In the genomic region with DNA sequence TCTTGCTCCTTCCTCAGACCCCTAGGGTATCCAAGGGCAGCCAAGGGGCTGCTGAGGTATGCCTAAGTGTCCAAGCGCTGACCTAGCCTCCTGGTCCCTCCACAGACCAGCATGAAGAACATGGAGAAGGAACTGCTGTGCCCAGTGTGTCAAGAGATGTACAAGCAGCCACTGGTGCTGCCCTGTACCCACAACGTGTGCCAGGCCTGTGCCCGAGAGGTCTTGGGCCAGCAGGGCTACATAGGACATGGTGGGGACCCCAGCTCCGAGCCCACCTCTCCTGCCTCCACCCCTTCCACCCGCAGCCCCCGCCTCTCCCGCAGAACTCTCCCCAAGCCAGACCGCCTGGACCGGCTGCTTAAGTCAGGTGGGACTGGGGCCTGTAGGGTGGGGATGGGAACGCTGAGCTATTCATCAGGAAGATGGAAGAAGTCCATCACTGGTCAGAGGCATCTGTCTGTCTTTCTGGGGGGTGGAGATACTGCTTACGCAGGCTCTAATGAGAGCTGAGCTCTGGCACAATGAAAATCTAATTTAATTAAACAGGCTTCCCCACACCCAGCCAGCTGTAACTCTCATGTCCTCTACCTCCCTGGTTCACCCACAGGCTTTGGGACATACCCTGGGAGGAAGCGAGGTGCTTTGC, we compare ENCODE assay signal across 8 cellular contexts. TPM values are rescaled to one million over a fixed set of nuclear protein-coding genes. Genes with fewer than 3 reads are reported as not detected.
DNase-seq lines count a peak whose midpoint lies in the region; ATAC-seq and TF ChIP-seq lines count a peak whose summit lies in the region.

No MANE protein-coding gene starts in this region.

- TF ChIP-seq CTCF in vagina (IDR thresholded peaks at IDR 0.05), result no peak

- H3K4me1 Mint-ChIP-seq in activated T-cell treated with anti-CD3 and anti-CD28 coated beads, Interleukin-2, amount 50 U/mL, for 4 hours (ENCODE audit: low read depth), result peaks cover 43% of the 10 kb centered on the region

- H3K9me3 Mint-ChIP-seq in activated T-cell treated with anti-CD3 and anti-CD28 coated beads, Interleukin-2, amount 50 U/mL, for 4 hours, result no peaks in the 10 kb centered on the region

- peaks cover 38% of the 10 kb centered on the region for H3K4me1 ChIP-seq in vagina

- no peak for TF ChIP-seq POLR2A in vagina (IDR thresholded peaks at IDR 0.05)

- ATAC-seq in Right ventricle myocardium superior (ENCODE audit: poor library complexity) (no peak), GM21390 (IDR thresholded peaks at IDR 0.05; ENCODE audit: unreplicated experiment) (no peak)
- no peak for ATAC-seq in activated T-cell treated with anti-CD3 and anti-CD28 coated beads, Interleukin-2, amount 50 U/mL, for 4 hours

- intact Hi-C loops in cardiac septum (cut with DNase I) (loop anchor here (5.0 kb wide), 1 partner anchor 52 kb away; no protein-coding TSS in a partner anchor), Right ventricle myocardium superior (cut with DNase I) (no loop called here), vagina (cut with DNase I) (loop anchor here (5.0 kb wide), 1 partner anchor 52 kb away; no protein-coding TSS in a partner anchor)

- H3K4me3 Mint-ChIP-seq in activated T-cell treated with anti-CD3 and anti-CD28 coated beads, Interleukin-2, amount 50 U/mL, for 4 hours, result peak overlapping the region; percentile 71

- no peaks in the 10 kb centered on the region for H3K9me3 ChIP-seq in vagina

- no peaks in the 10 kb centered on the region for H3K27me3 Mint-ChIP-seq in activated T-cell treated with anti-CD3 and anti-CD28 coated beads, Interleukin-2, amount 50 U/mL, for 4 hours (ENCODE audit: low read depth)

- no peak overlapping the region for H3K4me3 ChIP-seq in vagina

- H3K36me3 ChIP-seq in vagina, result no peaks in the 10 kb centered on the region

- no peaks in the 10 kb centered on the region for H3K27me3 ChIP-seq in vagina

- peaks cover under 1% of the 10 kb centered on the region for H3K36me3 Mint-ChIP-seq in activated T-cell treated with anti-CD3 and anti-CD28 coated beads, Interleukin-2, amount 50 U/mL, for 4 hours (ENCODE audit: insufficient read depth)

- no peak overlapping the region for H3K27ac ChIP-seq in vagina

- DNase-seq in cardiac septum (ENCODE audit: low spot score) (peak; percentile 68), Right ventricle myocardium superior (no peak), islet precursor cell (peak; percentile 42), vagina (ENCODE audit: extremely low spot score in 2 of 2) (peak; percentile 40 to 85), NCI-H446 treated with DMSO at 0.1 percent for 48 hours (lab: John Stamatoyannopoulos, UW) (no peak), GM19238 (ENCODE audit: insufficient read length, low spot score) (no peak)
- no peak for DNase-seq in activated T-cell treated with anti-CD3 and anti-CD28 coated beads, Interleukin-2, amount 50 U/mL, for 4 hours

RNA-seq across cellular contexts. Expression of a gene that starts 1.8 kb away (rescaled TPM):
- total RNA-seq in cardiac septum, result not detected
- 0.08 TPM for total RNA-seq in Right ventricle myocardium superior
- 1 to 10 TPM; 3.5 to 4.4 (median 3.5) TPM for total RNA-seq in activated T-cell treated with anti-CD3 and anti-CD28 coated beads, Interleukin-2, amount 50 U/mL, for 4 hours
- total RNA-seq in vagina, result 2.7 TPM

RNA-seq across cellular contexts. Expression of a gene that starts 2.3 kb away (rescaled TPM):
- total RNA-seq in cardiac septum, result 112 TPM
- total RNA-seq in Right ventricle myocardium superior, result 121 TPM
- total RNA-seq in activated T-cell treated with anti-CD3 and anti-CD28 coated beads, Interleukin-2, amount 50 U/mL, for 4 hours, result 100 to 1,000 TPM; 191 to 204 (median 193) TPM
- 117 TPM for total RNA-seq in vagina

RNA-seq across cellular contexts. Expression of a gene that starts 32.3 kb away (rescaled TPM):
- total RNA-seq in cardiac septum, result 11.7 TPM
- total RNA-seq in Right ventricle myocardium superior, result 5.8 TPM
- total RNA-seq in activated T-cell treated with anti-CD3 and anti-CD28 coated beads, Interleukin-2, amount 50 U/mL, for 4 hours, result 1 to 10 TPM; 3.0 to 4.1 (median 3.7) TPM
- total RNA-seq in vagina, result 27.3 TPM

RNA-seq across cellular contexts. Expression of a gene that starts 33.1 kb away (rescaled TPM):
- total RNA-seq in cardiac septum (16.4 TPM), Right ventricle myocardium superior (16.4 TPM), vagina (29.5 TPM)
- 10 to 100 TPM; 77.4 to 88.6 (median 77.7) TPM for total RNA-seq in activated T-cell treated with anti-CD3 and anti-CD28 coated beads, Interleukin-2, amount 50 U/mL, for 4 hours

RNA-seq across cellular contexts. Expression of a gene that starts 35.1 kb away (rescaled TPM):
- total RNA-seq in cardiac septum (56.3 TPM), Right ventricle myocardium superior (49.4 TPM), vagina (114 TPM)
- total RNA-seq in activated T-cell treated with anti-CD3 and anti-CD28 coated beads, Interleukin-2, amount 50 U/mL, for 4 hours, result 10 to 100 TPM; 28.2 to 39.2 (median 33.0) TPM

Comparison
In these comparisons a context has a peak if more than half of its experiments do, and no peak if none do; other contexts are left out.
1. DNase-seq: peak in cardiac septum (single experiment), islet precursor cell (single experiment) and vagina (2 of 2); none in Right ventricle myocardium superior (single experiment), activated T-cell treated with anti-CD3 and anti-CD28 coated beads, Interleukin-2, amount 50 U/mL, for 4 hours (single experiment), NCI-H446 treated with DMSO at 0.1 percent for 48 hours (single experiment) and GM19238 (single experiment).